In the genomic region with DNA sequence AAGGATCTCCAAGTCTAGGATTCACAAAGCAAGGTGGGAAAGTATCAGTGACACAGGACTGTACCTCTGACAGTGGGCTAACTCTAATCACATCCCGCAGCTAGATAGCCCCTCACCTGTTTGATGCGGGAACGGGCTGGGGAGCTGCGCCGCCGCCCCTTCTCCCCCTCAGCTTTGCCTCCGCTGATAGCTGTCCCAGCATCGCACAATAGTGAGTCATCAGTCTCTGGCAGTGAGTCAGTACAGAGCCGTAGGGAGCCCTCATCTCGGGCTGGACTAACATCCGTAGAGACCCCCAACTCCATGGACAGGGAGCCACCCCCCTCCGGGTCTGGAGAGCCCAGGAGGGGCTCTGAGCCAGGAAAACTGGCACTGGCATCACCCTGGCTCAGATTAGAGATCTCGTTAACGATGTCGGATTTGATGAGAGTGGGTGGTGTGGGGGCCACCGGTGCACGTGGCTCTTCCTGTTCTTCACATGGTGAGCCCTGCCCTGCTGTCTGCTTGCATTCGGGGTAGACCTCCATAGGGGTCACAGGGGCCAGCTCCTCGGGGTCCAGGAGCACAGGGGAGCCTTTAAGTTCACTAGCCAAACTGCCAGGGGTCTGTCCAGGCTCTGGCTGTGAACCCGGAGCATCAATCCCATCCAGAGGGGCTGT, we compare ENCODE assay signal across 1 cellular context.
TF ChIP-seq lines count a peak whose summit lies in the region.

No MANE protein-coding gene starts in this region.

TF ChIP-seq in HepG2, 621 proteins besides CTCF, POLR2A, EP300 and RAD21:
- peak; percentile 75 for TF ChIP-seq AGO2 (optimal IDR thresholded peaks at IDR 0.05; ENCODE audit: low read depth, low read length)
- TF ChIP-seq ZNF563 (CRISPR knock-in tag; IDR thresholded peaks at IDR 0.05): no peak
- no peak for TF ChIP-seq GATA4 (IDR thresholded peaks at IDR 0.05; ENCODE audit: borderline replicate concordance, low read depth)
